8 cellular contexts compared by ENCODE assay signal in the genomic region with DNA sequence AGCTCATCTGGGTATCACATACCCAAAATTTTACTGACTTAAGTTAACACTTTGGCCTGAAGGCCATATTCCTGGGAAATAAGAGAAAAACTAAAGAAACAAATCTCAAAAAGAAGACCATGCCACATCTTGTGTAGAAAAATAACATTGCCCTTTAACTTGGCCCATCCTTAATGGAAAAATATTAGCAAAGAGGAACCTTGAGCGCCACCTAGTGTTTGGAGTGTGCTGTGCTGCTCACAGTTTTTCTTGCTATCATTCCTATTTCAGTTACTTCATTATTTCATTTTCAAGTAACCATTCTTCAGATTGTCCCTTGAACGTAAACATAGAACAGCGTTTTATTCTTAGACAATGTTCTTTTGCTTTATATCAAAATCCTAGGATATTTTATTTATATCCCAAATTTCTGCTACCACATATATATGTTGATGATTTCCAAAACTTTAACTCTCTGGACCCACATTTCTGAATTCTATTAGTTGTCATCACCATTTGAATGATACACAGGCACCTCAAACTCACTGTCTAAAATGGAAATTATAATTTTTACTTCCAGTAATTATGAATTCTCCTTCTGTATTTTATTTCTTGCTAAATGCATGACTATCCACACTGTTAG.
DNase-seq lines count a peak whose midpoint lies in the region; ATAC-seq, FAIRE-seq and TF ChIP-seq lines count a peak whose summit lies in the region.

No MANE protein-coding gene starts in this region.

- ATAC-seq in HG02798 (IDR thresholded peaks at IDR 0.05; ENCODE audit: poor library complexity, unreplicated experiment): peak; percentile 83

- peak; percentile 62 for FAIRE-seq in GM12892 (lab: Jason Lieb, UNC)

- TF ChIP-seq CTCF in AG09319 (IDR thresholded peaks at IDR 0.05; ENCODE audit: low read depth, low read length) (peak; percentile 81), WI38 (IDR thresholded peaks at IDR 0.05; ENCODE audit: low read depth, low read length) (peak; percentile 72)

- TF ChIP-seq POLR2A in GM12892 (IDR thresholded peaks at IDR 0.05; ENCODE audit: low read depth, low read length): no peak

- no peak overlapping the region for H3K4me3 ChIP-seq in WI38 (ENCODE audit: low read depth, low read length)

- DNase-seq in AG09319 (ENCODE audit: extremely low read depth, low read depth) (no peak), GM12892 (ENCODE audit: insufficient read length) (no peak), NCI-H1694 (lab: John Stamatoyannopoulos, UW) (peak; percentile 55), globus pallidus (ENCODE audit: low spot score) (peak; percentile 53), putamen (ENCODE audit: low spot score) (peak; percentile 50)
- DNase-seq in activated CD8-positive, alpha-beta memory T cell treated with anti-CD3 and anti-CD28 coated beads for 24 hours: no peak

Comparison
In these comparisons a context has a peak if more than half of its experiments do, and no peak if none do; other contexts are left out.
1. DNase-seq: peak in NCI-H1694 (single experiment), globus pallidus (single experiment) and putamen (single experiment); none in AG09319 (single experiment), GM12892 (single experiment) and activated CD8-positive, alpha-beta memory T cell treated with anti-CD3 and anti-CD28 coated beads for 24 hours (single experiment).